ENCODE assay signal across 8 cellular contexts in the genomic region with DNA sequence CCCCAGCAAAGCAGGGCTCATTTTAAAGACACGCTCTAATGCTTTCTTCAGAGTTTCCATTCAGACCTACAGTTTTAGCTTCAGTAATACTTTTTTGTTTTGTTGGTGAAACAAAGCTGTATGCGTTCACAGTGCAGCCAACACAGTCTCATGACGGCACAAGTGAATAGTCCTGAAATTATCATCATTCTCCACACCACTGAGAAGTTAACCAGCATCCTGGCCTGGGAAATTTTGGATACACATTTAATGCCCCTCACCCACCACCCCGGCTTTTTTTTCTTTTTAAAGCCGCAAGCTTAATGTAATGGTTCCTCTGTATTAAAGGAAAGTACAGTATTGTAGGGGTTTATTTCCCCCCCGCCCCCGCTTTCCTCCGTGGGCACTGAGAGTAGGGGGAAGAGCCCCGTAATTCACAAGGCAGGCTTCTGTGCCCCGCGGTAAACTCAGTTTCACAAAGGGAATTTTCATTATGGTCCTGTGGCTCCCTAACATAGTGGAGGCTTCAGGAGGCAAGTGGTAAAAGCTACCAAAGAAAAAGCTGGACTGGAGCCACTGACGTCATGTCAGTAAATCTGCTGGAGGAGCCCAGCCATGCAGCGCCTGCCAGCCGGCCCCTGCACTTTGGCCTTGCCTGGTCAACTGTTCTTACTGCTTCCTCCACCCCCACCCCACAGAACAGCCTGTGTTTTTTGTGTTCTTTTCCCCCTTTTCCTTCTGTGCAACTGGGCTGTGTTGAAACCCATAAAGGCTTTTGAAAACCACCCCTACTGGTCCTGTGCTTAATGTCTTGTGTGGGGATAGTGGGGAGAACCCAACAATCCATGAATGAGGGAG. TPM values are rescaled to one million over a fixed set of nuclear protein-coding genes. Genes with fewer than 3 reads are reported as not detected.
DNase-seq lines count a peak whose midpoint lies in the region; ATAC-seq and TF ChIP-seq lines count a peak whose summit lies in the region.

No MANE protein-coding gene starts in this region.

- no peak overlapping the region for H3K4me3 Mint-ChIP-seq in natural killer cell
- H3K4me3 Mint-ChIP-seq in stimulated activated effector memory CD8-positive, alpha-beta T cell treated with anti-CD3 and anti-CD28 coated beads, Interleukin-12 subunit alpha, Interleukin-12 subunit beta, amount 100 ng/mL, for 72 hours = no peak overlapping the region

- no peaks in the 10 kb centered on the region for H3K4me1 Mint-ChIP-seq in natural killer cell
- no peaks in the 10 kb centered on the region for H3K4me1 Mint-ChIP-seq in stimulated activated effector memory CD8-positive, alpha-beta T cell treated with anti-CD3 and anti-CD28 coated beads, Interleukin-12 subunit alpha, Interleukin-12 subunit beta, amount 100 ng/mL, for 72 hours

- no peak overlapping the region for H3K27ac Mint-ChIP-seq in natural killer cell
- H3K27ac Mint-ChIP-seq in stimulated activated effector memory CD8-positive, alpha-beta T cell treated with anti-CD3 and anti-CD28 coated beads, Interleukin-12 subunit alpha, Interleukin-12 subunit beta, amount 100 ng/mL, for 72 hours = no peak overlapping the region

- peaks cover 0 to 2% of the 10 kb centered on the region in 2 donors for H3K9me3 Mint-ChIP-seq in natural killer cell
- no peaks in the 10 kb centered on the region for H3K9me3 Mint-ChIP-seq in stimulated activated effector memory CD8-positive, alpha-beta T cell treated with anti-CD3 and anti-CD28 coated beads, Interleukin-12 subunit alpha, Interleukin-12 subunit beta, amount 100 ng/mL, for 72 hours

- no peaks in the 10 kb centered on the region for H3K27me3 ChIP-seq in AG04450 (ENCODE audit: control insufficient read depth, insufficient read depth, low read length)
- no peaks in the 10 kb centered on the region for H3K27me3 ChIP-seq in breast epithelium

- peaks cover 57 to 88% of the 10 kb centered on the region in 2 donors for H3K27me3 Mint-ChIP-seq in natural killer cell (ENCODE audit: low read depth in 2 of 2)

- intact Hi-C loops in breast epithelium (cut with DNase I; ENCODE audit: low total_unique reads) = no loop called here
- intact Hi-C loops in natural killer cell (cut with micrococcal nuclease) = no loop called here

- POLR2A ChIA-PET in AG04450 (lab: Yijun Ruan, JAX) = interaction anchor here (0.8 to 2.1 kb wide), 8 partner anchors 12 to 406 kb away, joined by 3 to 8 read pairs (median 3); partner anchors contain the start of genes PARVA and TEAD1

- H3K36me3 ChIP-seq in breast epithelium = no peaks in the 10 kb centered on the region

- TF ChIP-seq POLR2A in breast epithelium (IDR thresholded peaks at IDR 0.05) = no peak

- H3K9me3 ChIP-seq in AG04450 (ENCODE audit: control insufficient read depth, insufficient read depth, low read length) = no peaks in the 10 kb centered on the region
- H3K9me3 ChIP-seq in breast epithelium = no peaks in the 10 kb centered on the region

- no peaks in the 10 kb centered on the region for H3K36me3 Mint-ChIP-seq in natural killer cell
- no peaks in the 10 kb centered on the region for H3K36me3 Mint-ChIP-seq in stimulated activated effector memory CD8-positive, alpha-beta T cell treated with anti-CD3 and anti-CD28 coated beads, Interleukin-12 subunit alpha, Interleukin-12 subunit beta, amount 100 ng/mL, for 72 hours

- peaks cover 0 to 32% of the 10 kb centered on the region in 2 donors for H3K4me1 ChIP-seq in breast epithelium

- H3K27ac ChIP-seq in AG04450 (ENCODE audit: low read depth, low read length) = peak overlapping the region; percentile 97
- H3K27ac ChIP-seq in breast epithelium = peak overlapping the region; percentile 95 to 96

- CTCF ChIA-PET in AG04450 (lab: Charles Lee) = interaction anchor here (0.6 to 1.9 kb wide), 10 partner anchors 13 to 406 kb away, joined by 3 to 9 read pairs (median 4); no protein-coding TSS in a partner anchor

- ATAC-seq in natural killer cell (no peak), GM19324 (IDR thresholded peaks at IDR 0.05; ENCODE audit: low FRiP score, unreplicated experiment) (no peak)
- ATAC-seq in stimulated activated effector memory CD8-positive, alpha-beta T cell treated with anti-CD3 and anti-CD28 coated beads, Interleukin-12 subunit alpha, Interleukin-12 subunit beta, amount 100 ng/mL, for 72 hours = no peak

- DNase-seq in AG04450 (ENCODE audit: low read depth, low spot score) (peak; percentile 83), NCI-H2029 treated with DMSO at 0.1 percent for 48 hours (lab: John Stamatoyannopoulos, UW) (peak; percentile 84), breast epithelium (ENCODE audit: low spot score in 2 of 2) (peak; percentile 73 to 79), kidney tubule cell (ENCODE audit: low spot score) (peak; percentile 92), smooth muscle cell of the brain vasculature (ENCODE audit: low read depth, low spot score) (peak; percentile 82), natural killer cell (no peak)
- DNase-seq in stimulated activated effector memory CD8-positive, alpha-beta T cell treated with anti-CD3 and anti-CD28 coated beads, Interleukin-12 subunit alpha, Interleukin-12 subunit beta, amount 100 ng/mL, for 72 hours (ENCODE audit: low spot score in 2 of 2) = no peak

- peak overlapping the region; percentile 31 for H3K4me3 ChIP-seq in AG04450 (ENCODE audit: low read depth, low read length)
- H3K4me3 ChIP-seq in breast epithelium = peak overlapping the region in 1 of 3 donors; percentile 54

- peak; percentile 7; the same call in 1 of the 2 replicates for TF ChIP-seq CTCF in AG04450 (IDR thresholded peaks at IDR 0.05; ENCODE audit: low read depth, low read length)
- TF ChIP-seq CTCF in breast epithelium (IDR thresholded peaks at IDR 0.05) = no peak
- TF ChIP-seq CTCF in natural killer cell (IDR thresholded peaks at IDR 0.05) = no peak

RNA-seq across cellular contexts. Expression of gene TEAD1, which starts 18.2 kb away (rescaled TPM):
- 100 and 113 TPM in 2 replicates for polyA plus RNA-seq in AG04450 (2011; rRNA removed)
- 167 and 198 TPM in 2 replicates for polyA minus RNA-seq in AG04450 (2011; rRNA and poly(A)+ RNA removed)
- total RNA-seq in breast epithelium = 100 to 1,000 TPM in 1 of 3 donors, 10 to 100 TPM in 2; 67.8 to 110 (median 80.1) TPM
- total RNA-seq in natural killer cell = not detected

Comparison
In these comparisons a context has a peak if more than half of its experiments do, and no peak if none do; other contexts are left out.
1. DNase-seq: peak in AG04450 (single experiment), NCI-H2029 treated with DMSO at 0.1 percent for 48 hours (single experiment), breast epithelium (2 of 2), kidney tubule cell (single experiment) and smooth muscle cell of the brain vasculature (single experiment); none in natural killer cell (single experiment) and stimulated activated effector memory CD8-positive, alpha-beta T cell treated with anti-CD3 and anti-CD28 coated beads, Interleukin-12 subunit alpha, Interleukin-12 subunit beta, amount 100 ng/mL, for 72 hours (0 of 2).
2. RNA of gene TEAD1, which starts 18.2 kb away (total RNA-seq): 67.8 to 110 TPM in breast epithelium; not detected in natural killer cell; every median in the first group is over 10 times any median in the second.